28 cellular contexts compared by ENCODE assay signal in the genomic region with DNA sequence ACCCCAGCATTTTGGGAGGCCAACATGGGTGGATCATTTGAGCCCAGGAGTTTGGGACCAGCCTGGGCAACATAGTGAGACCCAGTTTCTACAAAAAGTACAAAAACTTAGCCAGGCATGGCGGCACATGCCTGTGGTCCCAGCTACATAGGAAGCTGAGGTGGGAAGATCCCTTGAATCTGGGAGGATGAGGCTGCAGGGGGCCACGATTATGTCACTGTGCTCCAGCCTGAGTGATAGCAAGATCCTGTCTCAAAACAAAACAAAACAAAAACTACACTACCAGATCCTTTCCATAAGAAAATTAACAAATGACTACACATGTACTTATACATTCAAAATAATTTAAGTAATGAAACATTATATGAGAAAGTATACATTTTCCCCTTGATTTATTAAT.
DNase-seq lines count a peak whose midpoint lies in the region; ATAC-seq and TF ChIP-seq lines count a peak whose summit lies in the region.
"Had no signal": no experiment of that assay in that cellular context is flagged by ENCODE, and none has a peak within 500 bp of the region (broad histone marks: within the 10 kb centered on the region; RNA-seq: fewer than 3 reads in every experiment).

No MANE protein-coding gene starts in this region.

- H2AK9ac ChIP-seq in IMR-90 (replicated peaks; ENCODE audit: low read depth, low read length, poor library complexity): no peak overlapping the region

- no peak for TF ChIP-seq POLR2A in IMR-90 (IDR thresholded peaks at IDR 0.05; ENCODE audit: low read depth, low read length)

- H3K36me3 ChIP-seq in IMR-90 (ENCODE audit: control insufficient read depth, insufficient read depth, low read length): no peaks in the 10 kb centered on the region
- H3K36me3 ChIP-seq in trophoblast cell (ENCODE audit: control insufficient read depth in 1 of 2, insufficient read depth in 2 of 2, low read length in 2 of 2): no peaks in the 10 kb centered on the region
- H3K36me3 ChIP-seq: left ventricle myocardium inferior, uterus had no signal

- H3K27ac ChIP-seq in IMR-90 (ENCODE audit: insufficient read depth, low read length) (no peak overlapping the region), trophoblast cell (ENCODE audit: low read depth, low read length) (no peak overlapping the region)
- H3K27ac ChIP-seq: dorsolateral prefrontal cortex, RWPE1, SK-N-MC, uterus had no signal

- H4K12ac ChIP-seq in trophoblast cell (ENCODE audit: low read depth, low read length): no peak overlapping the region

- H3K18ac ChIP-seq in IMR-90 (ENCODE audit: low read depth, low read length) (no peak overlapping the region), trophoblast cell (ENCODE audit: low read length) (no peak overlapping the region)

- H3K9me1 ChIP-seq in IMR-90 (ENCODE audit: insufficient read depth, low read length): peaks cover 3% of the 10 kb centered on the region

- in situ Hi-C loops in IMR-90 (cut with MboI; ENCODE audit: low sequenced_read_pairs): loop anchor here (25.0 kb wide), 1 partner anchor 861 kb away; no protein-coding TSS in a partner anchor

- H3K36me3 Mint-ChIP-seq in activated T-cell treated with anti-CD3 and anti-CD28 coated beads, Interleukin-2, amount 50 U/mL, for 24 hours (ENCODE audit: low read depth): no peaks in the 10 kb centered on the region
- peaks cover 1% of the 10 kb centered on the region for H3K36me3 Mint-ChIP-seq in activated naive CD8-positive, alpha-beta T cell treated with anti-CD3 and anti-CD28 coated beads for 36 hours
- H3K36me3 Mint-ChIP-seq in mesothelial cell of epicardium: no peaks in the 10 kb centered on the region
- H3K36me3 Mint-ChIP-seq: CD8-positive, alpha-beta T cell had no signal

- H3K14ac ChIP-seq in IMR-90 (replicated peaks; ENCODE audit: low read depth, low read length): no peak overlapping the region
- peak overlapping the region; percentile 34 for H3K14ac ChIP-seq in trophoblast cell (ENCODE audit: low read length)

- DNase-seq in activated T-cell treated with anti-CD3 and anti-CD28 coated beads, Interleukin-2, amount 50 U/mL, for 24 hours: no peak
- no peak for DNase-seq in activated T-cell treated with anti-CD3 and anti-CD28 coated beads, Interleukin-2, amount 50 U/mL, for 48 hours
- no peak for DNase-seq in IMR-90
- no peak for DNase-seq in activated naive CD8-positive, alpha-beta T cell treated with anti-CD3 and anti-CD28 coated beads for 36 hours
- no peak for DNase-seq in trophoblast cell
- DNase-seq in NCI-H510A (lab: John Stamatoyannopoulos, UW): no peak
- DNase-seq in mesothelial cell of epicardium (ENCODE audit: low spot score in 2 of 2, unreplicated experiment in 2 of 2): no peak
- no peak for DNase-seq in effector CD4-positive, alpha-beta T cell
- DNase-seq: activated CD4-positive, CD25-positive, alpha-beta regulatory T cell; anterior cingulate cortex; caudate nucleus; DMS153; dorsolateral prefrontal cortex; foreskin keratinocyte; left ventricle myocardium inferior; MV-4-11; NCI-H2171; NCI-H526 treated with DMSO at 0.1 percent for 48 hours; stimulated activated CD4-positive, alpha-beta T cell treated with anti-CD3 and anti-CD28 coated beads, Interleukin-15, amount 100 ng/mL, for 24 hours; T1000; uterus had no signal

- H4K20me1 ChIP-seq in IMR-90 (ENCODE audit: insufficient read depth, low read length): no peaks in the 10 kb centered on the region

- peaks cover 28% of the 10 kb centered on the region for H3K4me1 Mint-ChIP-seq in activated T-cell treated with anti-CD3 and anti-CD28 coated beads, Interleukin-2, amount 50 U/mL, for 24 hours (ENCODE audit: low read depth)
- peaks cover 19% of the 10 kb centered on the region for H3K4me1 Mint-ChIP-seq in activated naive CD8-positive, alpha-beta T cell treated with anti-CD3 and anti-CD28 coated beads for 36 hours
- peaks cover 8% of the 10 kb centered on the region for H3K4me1 Mint-ChIP-seq in mesothelial cell of epicardium

- H3K23ac ChIP-seq in IMR-90 (ENCODE audit: low read depth, low read length) (no peak overlapping the region), trophoblast cell (ENCODE audit: low read length) (no peak overlapping the region)

- no peak overlapping the region for H3K4me3 ChIP-seq in IMR-90 (ENCODE audit: insufficient read depth, low read depth, low read length)
- no peak overlapping the region for H3K4me3 ChIP-seq in trophoblast cell (ENCODE audit: low read depth, low read length)
- H3K4me3 ChIP-seq: dorsolateral prefrontal cortex, hepatocyte, left ventricle myocardium inferior, SK-N-MC, uterus had no signal

- H3K27ac Mint-ChIP-seq in activated T-cell treated with anti-CD3 and anti-CD28 coated beads, Interleukin-2, amount 50 U/mL, for 24 hours: peak overlapping the region; percentile 72
- peak overlapping the region; percentile 16 for H3K27ac Mint-ChIP-seq in activated naive CD8-positive, alpha-beta T cell treated with anti-CD3 and anti-CD28 coated beads for 36 hours
- H3K27ac Mint-ChIP-seq in mesothelial cell of epicardium: no peak overlapping the region

- H2BK20ac ChIP-seq in IMR-90 (ENCODE audit: low read depth, low read length): peak overlapping the region; percentile 61; the same call in 1 of the 2 replicates

- H3K27me3 ChIP-seq in IMR-90 (ENCODE audit: control insufficient read depth, insufficient read depth, low read length) (no peaks in the 10 kb centered on the region), trophoblast cell (ENCODE audit: insufficient read depth, low read length) (no peaks in the 10 kb centered on the region)
- H3K27me3 ChIP-seq: dorsolateral prefrontal cortex, foreskin keratinocyte, hepatocyte, uterus had no signal

- H3K9ac ChIP-seq in IMR-90 (ENCODE audit: low read depth, low read length) (no peak overlapping the region), trophoblast cell (ENCODE audit: low read length) (no peak overlapping the region)

- TF ChIP-seq RAD21 in IMR-90 (IDR thresholded peaks at IDR 0.05; ENCODE audit: low read length): no peak

- H3K27me3 Mint-ChIP-seq in activated T-cell treated with anti-CD3 and anti-CD28 coated beads, Interleukin-2, amount 50 U/mL, for 24 hours: no peaks in the 10 kb centered on the region
- no peaks in the 10 kb centered on the region for H3K27me3 Mint-ChIP-seq in activated naive CD8-positive, alpha-beta T cell treated with anti-CD3 and anti-CD28 coated beads for 36 hours
- H3K27me3 Mint-ChIP-seq in mesothelial cell of epicardium (ENCODE audit: low read depth): no peaks in the 10 kb centered on the region

- H4K91ac ChIP-seq in IMR-90 (ENCODE audit: insufficient read depth, low read depth, low read length) (0 out of 2 replicates have a peak overlapping the region, but pooled peaks have one; percentile 4), trophoblast cell (ENCODE audit: low read depth, low read length) (peak overlapping the region; percentile 38)

- POLR2A ChIA-PET in IMR-90 (lab: Charles Lee; ENCODE audit: unreplicated experiment): interaction anchor here (0.6 kb wide), 1 partner anchor 9 kb away, joined by 4 read pairs; no protein-coding TSS in a partner anchor

- no peak for TF ChIP-seq CTCF in IMR-90 (conservative IDR thresholded peaks at IDR 0.05; ENCODE audit: low read depth, low read length)
- no peak for TF ChIP-seq CTCF in mesothelial cell of epicardium (IDR thresholded peaks at IDR 0.05; ENCODE audit: unreplicated experiment)

- no peak overlapping the region for H2BK5ac ChIP-seq in IMR-90 (ENCODE audit: low read depth, low read length, poor library complexity, severe bottlenecking)
- peak overlapping the region; percentile 35 for H2BK5ac ChIP-seq in trophoblast cell (ENCODE audit: low read depth, low read length, poor library complexity)

- H2BK12ac ChIP-seq in trophoblast cell (ENCODE audit: low read length): peak overlapping the region; percentile 55

- no peak overlapping the region for H3K4me3 Mint-ChIP-seq in activated T-cell treated with anti-CD3 and anti-CD28 coated beads, Interleukin-2, amount 50 U/mL, for 24 hours
- H3K4me3 Mint-ChIP-seq in activated naive CD8-positive, alpha-beta T cell treated with anti-CD3 and anti-CD28 coated beads for 36 hours: no peak overlapping the region
- no peak overlapping the region for H3K4me3 Mint-ChIP-seq in mesothelial cell of epicardium
- H3K4me3 Mint-ChIP-seq: CD8-positive, alpha-beta T cell; neural crest cell had no signal

- H3K9me3 Mint-ChIP-seq in activated T-cell treated with anti-CD3 and anti-CD28 coated beads, Interleukin-2, amount 50 U/mL, for 24 hours: no peaks in the 10 kb centered on the region
- no peaks in the 10 kb centered on the region for H3K9me3 Mint-ChIP-seq in activated naive CD8-positive, alpha-beta T cell treated with anti-CD3 and anti-CD28 coated beads for 36 hours
- H3K9me3 Mint-ChIP-seq in mesothelial cell of epicardium: peaks cover 12% of the 10 kb centered on the region
- H3K9me3 Mint-ChIP-seq: CD8-positive, alpha-beta T cell had no signal

- 0 out of 3 replicates have a peak overlapping the region, but pooled peaks have one; percentile 50 for H2BK15ac ChIP-seq in IMR-90 (ENCODE audit: low read depth, low read length)

- intact Hi-C loops in IMR-90 (cut with micrococcal nuclease): loop anchor here (10.0 kb wide), 1 partner anchor 753 kb away; no protein-coding TSS in a partner anchor

- H3K79me1 ChIP-seq in IMR-90 (ENCODE audit: low read depth in 1 of 2, low read length in 2 of 2): peaks cover 0 to 4% of the 10 kb centered on the region in 2 experiments; a peak in 1 of 4 replicates
- H3K79me1 ChIP-seq in trophoblast cell (ENCODE audit: low read length): peaks cover 18% of the 10 kb centered on the region

- H2AFZ ChIP-seq in IMR-90 (replicated peaks; ENCODE audit: low read length, poor library complexity) (no peak overlapping the region), trophoblast cell (ENCODE audit: insufficient read depth, low read length, poor library complexity) (no peak overlapping the region)
- H2AFZ ChIP-seq: hepatocyte had no signal

- no peaks in the 10 kb centered on the region for H3K79me2 ChIP-seq in trophoblast cell (ENCODE audit: control insufficient read depth, insufficient read depth, low read length, poor library complexity)
- H3K79me2 ChIP-seq: hepatocyte had no signal

- ATAC-seq in IMR-90 (ENCODE audit: low read depth): no peak
- ATAC-seq: foreskin keratinocyte, HCT116, sciatic nerve had no signal

- H3K4ac ChIP-seq in IMR-90 (ENCODE audit: low read depth, low read length): peak overlapping the region; percentile 23; the same call in 1 of the 2 replicates
- no peak overlapping the region for H3K4ac ChIP-seq in trophoblast cell (ENCODE audit: low read depth, low read length)

- H3K9me3 ChIP-seq in IMR-90 (ENCODE audit: control insufficient read depth, insufficient read depth, low read length) (no peaks in the 10 kb centered on the region), trophoblast cell (ENCODE audit: insufficient read depth, low read depth, low read length) (no peaks in the 10 kb centered on the region)
- H3K9me3 ChIP-seq: uterus had no signal

- H4K8ac ChIP-seq in IMR-90 (ENCODE audit: low read depth in 2 of 2, low read length in 2 of 2): no peak overlapping the region
- no peak overlapping the region for H4K8ac ChIP-seq in trophoblast cell (ENCODE audit: low read depth, low read length)

- H2BK120ac ChIP-seq in IMR-90 (ENCODE audit: low read depth, low read length) (no peak overlapping the region; the same call in 1 of the 2 replicates), trophoblast cell (ENCODE audit: insufficient read depth, low read length, poor library complexity) (peak overlapping the region; percentile 68)

- dilution Hi-C loops in IMR-90 (cut with HindIII; ENCODE audit: low sequenced_read_pairs, unreplicated experiment): no loop called here

- peak overlapping the region; percentile 40; the same call in 1 of the 2 replicates for H2AK5ac ChIP-seq in IMR-90 (ENCODE audit: low read depth, low read length)
- H2AK5ac ChIP-seq in trophoblast cell (ENCODE audit: low read length): no peak overlapping the region

- H3K56ac ChIP-seq in IMR-90 (ENCODE audit: extremely low read depth, insufficient read depth, low read length): no peak overlapping the region

- no peak overlapping the region for H3K4me2 ChIP-seq in IMR-90 (ENCODE audit: low read depth, low read length)
- H3K4me2 ChIP-seq in trophoblast cell (ENCODE audit: low read length): no peak overlapping the region
- H3K4me2 ChIP-seq: hepatocyte had no signal

- H3K4me1 ChIP-seq in IMR-90 (ENCODE audit: control insufficient read depth, insufficient read depth, low read length): peaks cover 9% of the 10 kb centered on the region
- peaks cover 12% of the 10 kb centered on the region in 2 experiments for H3K4me1 ChIP-seq in trophoblast cell (ENCODE audit: control insufficient read depth in 1 of 2, insufficient read depth in 2 of 2, low read length in 2 of 2)
- H3K4me1 ChIP-seq: uterus had no signal

- BruUV-seq in IMR-90 (replicated peaks; lab: Mats Ljungman, UMichigan): no TSS peak

- CTCF ChIA-PET in IMR-90 (lab: Yijun Ruan, JAX): no interaction called here

- WGBS in IMR-90 (ENCODE audit: extremely low coverage in 2 of 2, insufficient read length in 1 of 2), 2 experiments: no CpG with 5 or more reads among the region's 2 CpGs
- no CpG with 5 or more reads among the region's 2 CpGs for WGBS in trophoblast cell (ENCODE audit: extremely low coverage, insufficient coverage, insufficient read length)

- H4K5ac ChIP-seq in IMR-90 (ENCODE audit: low read depth, low read length): no peak overlapping the region
